12 cellular contexts compared by ENCODE assay signal in genomic region chr1:233635765-233636502, GRCh38. TPM values are rescaled to one million over a fixed set of nuclear protein-coding genes. Genes with fewer than 3 reads are reported as not detected.
DNase-seq lines count a peak whose midpoint lies in the region; ATAC-seq and TF ChIP-seq lines count a peak whose summit lies in the region.
"Had no signal": no experiment of that assay in that cellular context is flagged by ENCODE, and none has a peak within 500 bp of the region (broad histone marks: within the 10 kb centered on the region; RNA-seq: fewer than 3 reads in every experiment).

No MANE protein-coding gene starts in this region.

- no peaks in the 10 kb centered on the region for H3K27me3 ChIP-seq in SK-N-SH (ENCODE audit: insufficient read depth)

- TF ChIP-seq RAD21 in SK-N-SH (IDR thresholded peaks at IDR 0.05; ENCODE audit: low read length) = no peak

- 79% methylated on average over 8 of the region's 8 CpGs for WGBS in SK-N-SH (ENCODE audit: low lambda C conversion rate)

- CTCF ChIA-PET in SK-N-SH (lab: Yijun Ruan, JAX) = interaction anchor here (1.1 to 1.5 kb wide), 4 partner anchors 8 to 195 kb away, joined by 3 read pairs; no protein-coding TSS in a partner anchor
- CTCF ChIA-PET in activated CD8-positive, alpha-beta memory T cell treated with anti-CD3 and anti-CD28 coated beads, Interleukin-2, amount 10 ng/mL, durations not matched to agents 7 days and 5 days (lab: Charles Lee) = no interaction called here

- peaks cover 32% of the 10 kb centered on the region for H3K4me1 Mint-ChIP-seq in type B pancreatic cell (ENCODE audit: unreplicated experiment)
- H3K4me1 Mint-ChIP-seq in activated CD8-positive, alpha-beta memory T cell treated with anti-CD3 and anti-CD28 coated beads, Interleukin-2, amount 10 ng/mL, durations not matched to agents 7 days and 5 days = no peaks in the 10 kb centered on the region
- H3K4me1 Mint-ChIP-seq: naive thymus-derived CD8-positive, alpha-beta T cell had no signal

- peaks cover 0 to 4% of the 10 kb centered on the region in 2 experiments for H3K36me3 ChIP-seq in SK-N-SH (replicated peaks in 1 of 2; ENCODE audit: control insufficient read depth in 1 of 2, insufficient read depth in 2 of 2, low read length in 1 of 2)

- peak overlapping the region; percentile 5 for H3K27ac Mint-ChIP-seq in type B pancreatic cell
- H3K27ac Mint-ChIP-seq in activated CD8-positive, alpha-beta memory T cell treated with anti-CD3 and anti-CD28 coated beads, Interleukin-2, amount 10 ng/mL, durations not matched to agents 7 days and 5 days = no peak overlapping the region
- H3K27ac Mint-ChIP-seq: naive thymus-derived CD8-positive, alpha-beta T cell had no signal

- H3K4me3 Mint-ChIP-seq in type B pancreatic cell = no peak overlapping the region
- H3K4me3 Mint-ChIP-seq in activated CD8-positive, alpha-beta memory T cell treated with anti-CD3 and anti-CD28 coated beads, Interleukin-2, amount 10 ng/mL, durations not matched to agents 7 days and 5 days = no peak overlapping the region
- H3K4me3 Mint-ChIP-seq: naive thymus-derived CD8-positive, alpha-beta T cell had no signal

- TF ChIP-seq CTCF in SK-N-SH (IDR thresholded peaks at IDR 0.05) (no peak), fibroblast of pulmonary artery (IDR thresholded peaks at IDR 0.05; ENCODE audit: low read length, missing control alignments) (no peak), type B pancreatic cell (conservative IDR thresholded peaks at IDR 0.05) (no peak)

- H3K4me1 ChIP-seq in SK-N-SH (ENCODE audit: control insufficient read depth in 1 of 2, insufficient read depth in 2 of 2, low read depth in 1 of 2, low read length in 1 of 2) = peaks cover 0 to 5% of the 10 kb centered on the region in 2 experiments; a peak in 1 of 4 replicates

- H3K27me3 Mint-ChIP-seq in type B pancreatic cell = no peaks in the 10 kb centered on the region
- H3K27me3 Mint-ChIP-seq in activated CD8-positive, alpha-beta memory T cell treated with anti-CD3 and anti-CD28 coated beads, Interleukin-2, amount 10 ng/mL, durations not matched to agents 7 days and 5 days = peaks cover 14% of the 10 kb centered on the region

- H2AFZ ChIP-seq in SK-N-SH (ENCODE audit: low read depth) = no peak overlapping the region

- H3K4me2 ChIP-seq in SK-N-SH = no peak overlapping the region

- H3K27ac ChIP-seq in SK-N-SH (ENCODE audit: low read depth in 2 of 2, low read length in 1 of 2) = no peak overlapping the region

- H3K79me2 ChIP-seq in SK-N-SH (ENCODE audit: insufficient read depth) = no peaks in the 10 kb centered on the region

- H3K9me3 ChIP-seq in SK-N-SH = no peaks in the 10 kb centered on the region

- no peak overlapping the region for H3K9ac ChIP-seq in SK-N-SH

- H3F3A ChIP-seq in SK-N-SH (replicated peaks; ENCODE audit: insufficient read depth) = no peaks in the 10 kb centered on the region

- H3K9me3 Mint-ChIP-seq in type B pancreatic cell = peaks cover 11% of the 10 kb centered on the region
- H3K9me3 Mint-ChIP-seq in activated CD8-positive, alpha-beta memory T cell treated with anti-CD3 and anti-CD28 coated beads, Interleukin-2, amount 10 ng/mL, durations not matched to agents 7 days and 5 days (ENCODE audit: low read depth) = no peaks in the 10 kb centered on the region

- peak; percentile 86 for ATAC-seq in SK-N-SH treated with all-trans-retinoic acid at 6 μM for 48 hours
- no peak for ATAC-seq in activated CD8-positive, alpha-beta memory T cell treated with anti-CD3 and anti-CD28 coated beads, Interleukin-2, amount 10 ng/mL, durations not matched to agents 7 days and 5 days
- ATAC-seq: naive thymus-derived CD8-positive, alpha-beta T cell had no signal

- POLR2A ChIA-PET in SK-N-SH (lab: Yijun Ruan, JAX) = no interaction called here

- H3K36me3 Mint-ChIP-seq in type B pancreatic cell = peaks cover 18% of the 10 kb centered on the region
- H3K36me3 Mint-ChIP-seq in activated CD8-positive, alpha-beta memory T cell treated with anti-CD3 and anti-CD28 coated beads, Interleukin-2, amount 10 ng/mL, durations not matched to agents 7 days and 5 days = no peaks in the 10 kb centered on the region

- DNase-seq in SK-N-SH (no peak), OCI-M2 (lab: John Stamatoyannopoulos, UW; ENCODE audit: unreplicated experiment) (peak; percentile 78), fibroblast of pulmonary artery (ENCODE audit: low read depth) (peak; percentile 6), type B pancreatic cell (ENCODE audit: extremely low spot score, unreplicated experiment) (no peak), foreskin melanocyte (no peak), C1 segment of cervical spinal cord (lab: John Stamatoyannopoulos, UW) (no peak)
- no peak for DNase-seq in activated CD8-positive, alpha-beta memory T cell treated with anti-CD3 and anti-CD28 coated beads, Interleukin-2, amount 10 ng/mL, durations not matched to agents 7 days and 5 days
- DNase-seq: anterior cingulate cortex; naive thymus-derived CD8-positive, alpha-beta T cell; stimulated activated CD4-positive, alpha-beta T cell treated with anti-CD3 and anti-CD28 coated beads, Interleukin-12 subunit alpha, Interleukin-12 subunit beta, amount 100 ng/mL, for 4 hours; T-helper 9 cell had no signal

- H3K9me2 ChIP-seq in SK-N-SH = no peaks in the 10 kb centered on the region

- no peak for TF ChIP-seq EP300 in SK-N-SH (IDR thresholded peaks at IDR 0.05; ENCODE audit: borderline replicate concordance in 1 of 2, low read depth in 1 of 2, low read length in 1 of 2)

- H3K4me3 ChIP-seq in SK-N-SH (ENCODE audit: low read depth in 2 of 2, low read length in 1 of 2) = no peak overlapping the region
- H3K4me3 ChIP-seq in fibroblast of pulmonary artery (replicated peaks; ENCODE audit: low read depth, low read length) = no peak overlapping the region

- no peaks in the 10 kb centered on the region for H4K20me1 ChIP-seq in SK-N-SH (ENCODE audit: insufficient read depth)

TF ChIP-seq in SK-N-SH treated with all-trans-retinoic acid at 6 μM for 48 hours, 23 proteins besides CTCF, POLR2A, EP300 and RAD21 (continues in another document):
- no peak for TF ChIP-seq ESRRG (CRISPR knock-in tag; IDR thresholded peaks at IDR 0.05)
- TF ChIP-seq ISL1 (CRISPR knock-in tag; IDR thresholded peaks at IDR 0.05) = no peak
- TF ChIP-seq GLIS3 (CRISPR knock-in tag; IDR thresholded peaks at IDR 0.05) = no peak
- no peak for TF ChIP-seq ARNTL (CRISPR knock-in tag; IDR thresholded peaks at IDR 0.05; ENCODE audit: borderline replicate concordance, low read depth)
- TF ChIP-seq OSR1 (CRISPR knock-in tag; IDR thresholded peaks at IDR 0.05) = no peak
- no peak for TF ChIP-seq TOX (CRISPR knock-in tag; IDR thresholded peaks at IDR 0.05; ENCODE audit: borderline replicate concordance)
- no peak for TF ChIP-seq PATZ1 (CRISPR knock-in tag; IDR thresholded peaks at IDR 0.05; ENCODE audit: borderline replicate concordance)
- TF ChIP-seq RARB (CRISPR knock-in tag; IDR thresholded peaks at IDR 0.05) = no peak
- no peak for TF ChIP-seq PPARA (CRISPR knock-in tag; IDR thresholded peaks at IDR 0.05; ENCODE audit: borderline replicate concordance)
- TF ChIP-seq ZNF8 (CRISPR knock-in tag; IDR thresholded peaks at IDR 0.05) = no peak

TF ChIP-seq in SK-N-SH, 30 proteins besides CTCF, POLR2A, EP300 and RAD21:
- TF ChIP-seq RFX5 (IDR thresholded peaks at IDR 0.05; ENCODE audit: low read length) (no peak), MXI1 (IDR thresholded peaks at IDR 0.05; ENCODE audit: low read depth, low read length) (no peak), TEAD4 (IDR thresholded peaks at IDR 0.05; ENCODE audit: borderline replicate concordance, insufficient read depth) (no peak), TCF12 (IDR thresholded peaks at IDR 0.05) (no peak), USF1 (IDR thresholded peaks at IDR 0.05; ENCODE audit: borderline replicate concordance, low read depth) (no peak), FOSL2 (IDR thresholded peaks at IDR 0.05; ENCODE audit: borderline replicate concordance, low read depth) (no peak), GATA2 (CRISPR knock-in tag; IDR thresholded peaks at IDR 0.05) (no peak)
TF ChIP-seq in SK-N-SH: peak in this region for 0.

RNA-seq across cellular contexts. Expression of gene KCNK1, which starts 22.0 kb away (rescaled TPM):
- 10.1 and 10.6 TPM in 2 replicates for polyA plus RNA-seq in SK-N-SH (2012; rRNA removed)
- polyA plus RNA-seq in SK-N-SH (2012; cell fraction: cytosol; rRNA removed) = 8.2 and 10.3 TPM in 2 replicates
- polyA plus RNA-seq in SK-N-SH (2012; cell fraction: nucleus; rRNA removed) = 3.1 and 5.7 TPM in 2 replicates
- 13.7 and 18.7 TPM in 2 replicates for total RNA-seq in type B pancreatic cell (ENCODE audit: low replicate concordance)
- 1 to 10 TPM in 1 of 2 experiments, under 1 TPM in 1; 0.61 to 1.5 TPM for total RNA-seq in activated CD8-positive, alpha-beta memory T cell treated with anti-CD3 and anti-CD28 coated beads, Interleukin-2, amount 10 ng/mL, durations not matched to agents 7 days and 5 days
- total RNA-seq: naive thymus-derived CD8-positive, alpha-beta T cell had no signal
- polyA plus RNA-seq: naive thymus-derived CD8-positive, alpha-beta T cell had no signal

Comparison
In these comparisons a context has a peak if more than half of its experiments do, and no peak if none do; other contexts are left out.
1. DNase-seq: peak in OCI-M2 (single experiment) and fibroblast of pulmonary artery (single experiment); none in SK-N-SH (single experiment), type B pancreatic cell (single experiment), activated CD8-positive, alpha-beta memory T cell treated with anti-CD3 and anti-CD28 coated beads, Interleukin-2, amount 10 ng/mL, durations not matched to agents 7 days and 5 days (single experiment), foreskin melanocyte (single experiment) and C1 segment of cervical spinal cord (0 of 14).